Comparison of ENCODE assay signal across 8 cellular contexts in the genomic region with DNA sequence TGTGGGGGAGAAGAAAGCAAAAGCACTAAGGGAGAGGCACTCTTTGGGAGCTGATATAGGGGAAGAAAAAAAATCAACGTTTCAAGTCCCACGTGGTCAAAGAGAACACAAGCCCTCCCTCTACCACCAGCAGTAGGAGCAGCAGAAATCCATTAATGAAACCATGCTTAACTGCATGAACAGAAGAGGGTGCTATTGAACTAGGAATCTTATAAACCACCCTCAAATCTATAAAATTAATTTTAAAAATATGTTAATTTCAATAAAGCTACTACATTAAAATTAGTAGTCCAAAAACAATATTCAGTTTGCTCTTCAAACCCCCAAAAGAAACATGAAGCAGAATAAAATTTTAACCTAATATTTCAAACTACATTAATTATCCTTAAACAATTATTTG.
DNase-seq lines count a peak whose midpoint lies in the region; ATAC-seq and TF ChIP-seq lines count a peak whose summit lies in the region.

No MANE protein-coding gene starts in this region.

- peak; percentile 15 for DNase-seq in COLO829 (ENCODE audit: low spot score)
- peak; percentile 2 for DNase-seq in LoVo (ENCODE audit: low spot score)
- DNase-seq in iris pigment epithelial cell (ENCODE audit: low read depth): peak; percentile 42
- DNase-seq in AG20443 (ENCODE audit: low spot score): no peak
- no peak for DNase-seq in sigmoid colon

- intact Hi-C loops in sigmoid colon (cut with DNase I): no loop called here

- TF ChIP-seq POLR2A in sigmoid colon (IDR thresholded peaks at IDR 0.05): no peak

- no peaks in the 10 kb centered on the region for H3K27me3 ChIP-seq in SU-DHL-6 (ENCODE audit: low read length)
- H3K27me3 ChIP-seq in sigmoid colon: no peaks in the 10 kb centered on the region

- no peak overlapping the region for H3K4me2 ChIP-seq in SU-DHL-6 (ENCODE audit: low read depth, low read length, poor library complexity, severe bottlenecking)

- no peak overlapping the region for H3K9ac ChIP-seq in SU-DHL-6 (ENCODE audit: low read length)

- no peaks in the 10 kb centered on the region for H3K9me3 ChIP-seq in SU-DHL-6 (ENCODE audit: insufficient read depth, low read length)
- H3K9me3 ChIP-seq in sigmoid colon: peaks cover 0 to 6% (median 4%) of the 10 kb centered on the region in 4 donors

- no peaks in the 10 kb centered on the region for H3K36me3 ChIP-seq in SU-DHL-6 (ENCODE audit: low read length)
- no peaks in the 10 kb centered on the region for H3K36me3 ChIP-seq in sigmoid colon

- no peaks in the 10 kb centered on the region for H3K9me2 ChIP-seq in SU-DHL-6 (replicated peaks; ENCODE audit: insufficient read depth, low read length)

- no peaks in the 10 kb centered on the region for H3F3A ChIP-seq in SU-DHL-6 (ENCODE audit: insufficient read depth)

- no peak overlapping the region for H3K4me3 ChIP-seq in SU-DHL-6 (ENCODE audit: insufficient read depth, low read length, poor library complexity, severe bottlenecking)
- no peak overlapping the region for H3K4me3 ChIP-seq in sigmoid colon

- TF ChIP-seq EP300 in sigmoid colon (IDR thresholded peaks at IDR 0.05): no peak

- no peak for ATAC-seq in HG03135 (IDR thresholded peaks at IDR 0.05; ENCODE audit: unreplicated experiment)
- ATAC-seq in GM18867 (IDR thresholded peaks at IDR 0.05; ENCODE audit: unreplicated experiment): no peak

- no peaks in the 10 kb centered on the region for H3K4me1 ChIP-seq in sigmoid colon

- WGBS in sigmoid colon, 2 donors: 0 to 1% methylated on average over 2 of the region's 2 CpGs

- H3K27ac ChIP-seq in SU-DHL-6 (ENCODE audit: low read depth, low read length): no peak overlapping the region
- H3K27ac ChIP-seq in sigmoid colon: no peak overlapping the region

- TF ChIP-seq CTCF in SU-DHL-6 (IDR thresholded peaks at IDR 0.05; ENCODE audit: insufficient read depth, low read length, poor library complexity, severe bottlenecking): peak; percentile 55
- TF ChIP-seq CTCF in sigmoid colon (IDR thresholded peaks at IDR 0.05): no peak

- peak overlapping the region; percentile 63 for H2AFZ ChIP-seq in SU-DHL-6 (ENCODE audit: low read depth, low read length, severe bottlenecking)

- no peaks in the 10 kb centered on the region for H3K79me2 ChIP-seq in SU-DHL-6 (ENCODE audit: insufficient read depth, low read length)

- H4K20me1 ChIP-seq in SU-DHL-6 (ENCODE audit: low read depth, low read length): no peaks in the 10 kb centered on the region

Comparison
In these comparisons a context has a peak if more than half of its experiments do, and no peak if none do; other contexts are left out.
1. DNase-seq: peak in COLO829 (single experiment), LoVo (single experiment) and iris pigment epithelial cell (single experiment); none in AG20443 (single experiment) and sigmoid colon (single experiment).